8 cellular contexts compared by ENCODE assay signal in the genomic region with DNA sequence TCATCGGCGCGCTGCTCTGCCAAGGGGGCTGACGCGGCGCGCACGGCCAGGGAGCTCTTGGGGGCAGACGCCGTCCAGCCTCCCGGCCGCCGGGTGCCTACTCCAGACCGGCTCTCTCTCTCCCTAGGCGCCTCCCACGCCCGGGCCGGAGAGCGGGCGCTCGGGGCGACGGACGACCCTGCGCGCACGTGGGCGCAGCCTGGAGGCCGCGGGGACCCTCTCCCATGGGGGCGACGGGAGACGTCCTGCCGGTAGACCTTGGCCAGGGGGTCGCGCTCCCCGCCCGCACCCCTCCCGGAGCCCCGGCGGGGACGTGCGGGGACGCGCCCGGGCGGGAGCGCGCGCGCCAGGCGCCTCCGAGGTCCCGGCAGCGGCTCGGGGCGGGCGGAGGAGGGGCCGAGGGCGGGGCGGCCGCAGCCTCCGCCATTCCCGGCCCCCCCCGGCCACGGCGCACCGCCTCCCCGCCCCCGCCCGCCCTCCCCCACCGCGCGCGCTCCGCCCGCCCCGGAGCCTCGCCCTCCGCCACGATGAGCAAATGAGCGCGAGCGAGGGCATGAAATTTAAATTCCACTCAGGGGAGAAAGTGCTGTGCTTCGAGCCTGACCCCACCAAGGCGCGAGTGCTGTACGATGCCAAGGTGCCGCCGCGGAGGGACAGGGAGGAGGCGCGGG. TPM values are rescaled to one million over a fixed set of nuclear protein-coding genes. Genes with fewer than 3 reads are reported as not detected.
DNase-seq lines count a peak whose midpoint lies in the region; ATAC-seq and TF ChIP-seq lines count a peak whose summit lies in the region.

A gene with protein sequence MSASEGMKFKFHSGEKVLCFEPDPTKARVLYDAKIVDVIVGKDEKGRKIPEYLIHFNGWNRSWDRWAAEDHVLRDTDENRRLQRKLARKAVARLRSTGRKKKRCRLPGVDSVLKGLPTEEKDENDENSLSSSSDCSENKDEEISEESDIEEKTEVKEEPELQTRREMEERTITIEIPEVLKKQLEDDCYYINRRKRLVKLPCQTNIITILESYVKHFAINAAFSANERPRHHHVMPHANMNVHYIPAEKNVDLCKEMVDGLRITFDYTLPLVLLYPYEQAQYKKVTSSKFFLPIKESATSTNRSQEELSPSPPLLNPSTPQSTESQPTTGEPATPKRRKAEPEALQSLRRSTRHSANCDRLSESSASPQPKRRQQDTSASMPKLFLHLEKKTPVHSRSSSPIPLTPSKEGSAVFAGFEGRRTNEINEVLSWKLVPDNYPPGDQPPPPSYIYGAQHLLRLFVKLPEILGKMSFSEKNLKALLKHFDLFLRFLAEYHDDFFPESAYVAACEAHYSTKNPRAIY (plus strand): TSS at position 509 of the 671 bp plus-strand sequence. CDS start 27 bp downstream, at position 536.

- peak; percentile 37 for DNase-seq in DMS153 (lab: John Stamatoyannopoulos, UW)
- DNase-seq in DMS153 treated with DMSO at 0.1 percent for 48 hours (lab: John Stamatoyannopoulos, UW; ENCODE audit: unreplicated experiment): no peak
- peak; percentile 57 for DNase-seq in GM23338 (ENCODE audit: low spot score)
- peak; percentile 51 for DNase-seq in MM.1S
- DNase-seq in activated CD4-positive, alpha-beta T cell treated with anti-CD3 and anti-CD28 coated beads for 4 hours: peak; percentile 56 to 69
- peak; percentile 76 for DNase-seq in dermis blood vessel endothelial cell
- DNase-seq in left kidney (ENCODE audit: low read depth, low spot score): peak; percentile 85
- DNase-seq in stimulated activated CD4-positive, alpha-beta T cell treated with anti-CD3 and anti-CD28 coated beads, Interleukin-4, amount 100 ng/mL, for 1 hour: peak; percentile 67

- H4K20me1 ChIP-seq in GM23338 (replicated peaks; ENCODE audit: insufficient read depth): no peaks in the 10 kb centered on the region
- H4K20me1 ChIP-seq in MM.1S (ENCODE audit: insufficient read depth, low read length): no peaks in the 10 kb centered on the region

- H3F3A ChIP-seq in GM23338 (replicated peaks; ENCODE audit: low read depth) (no peaks in the 10 kb centered on the region), MM.1S (ENCODE audit: insufficient read depth, low read length) (peaks cover 17% of the 10 kb centered on the region)

- H3K4me1 ChIP-seq in GM23338 (ENCODE audit: insufficient read depth) (no peaks in the 10 kb centered on the region), MM.1S (ENCODE audit: low read length) (peaks cover 7% of the 10 kb centered on the region; the same call in 1 of the 2 replicates)

- no peaks in the 10 kb centered on the region for H3K36me3 ChIP-seq in GM23338 (ENCODE audit: insufficient read depth)
- H3K36me3 ChIP-seq in MM.1S (replicated peaks; ENCODE audit: insufficient read depth, low read length): no peaks in the 10 kb centered on the region

- H3K9me2 ChIP-seq in GM23338 (ENCODE audit: insufficient read depth): no peaks in the 10 kb centered on the region
- H3K9me2 ChIP-seq in MM.1S (replicated peaks; ENCODE audit: insufficient read depth, low read length): no peaks in the 10 kb centered on the region

- H3K27ac Mint-ChIP-seq in GM23338: peak within 1 kb of the TSS; percentile 87

- H2AFZ ChIP-seq in GM23338: peak within 1 kb of the TSS; percentile 80
- peak within 1 kb of the TSS; percentile 75 for H2AFZ ChIP-seq in MM.1S (ENCODE audit: low read length)

- no peaks in the 10 kb centered on the region for H3K9me3 Mint-ChIP-seq in GM23338

- peak within 1 kb of the TSS; percentile 75 for H3K4me3 ChIP-seq in GM23338
- peak within 1 kb of the TSS; percentile 96 for H3K4me3 ChIP-seq in MM.1S (ENCODE audit: low read length)

- H3K4me3 Mint-ChIP-seq in GM23338: peak within 1 kb of the TSS; percentile 93

- H3K9ac ChIP-seq in MM.1S (ENCODE audit: low read length): peak within 1 kb of the TSS; percentile 98

- H3K9me3 ChIP-seq in MM.1S (replicated peaks; ENCODE audit: insufficient read depth, low read length): no peaks in the 10 kb centered on the region

- H3K27me3 ChIP-seq in GM23338 (ENCODE audit: insufficient read depth) (peaks cover 13% of the 10 kb centered on the region; the same call in 1 of the 2 replicates), MM.1S (replicated peaks; ENCODE audit: insufficient read depth, low read length) (no peaks in the 10 kb centered on the region)

- H3K79me2 ChIP-seq in GM23338 (replicated peaks; ENCODE audit: insufficient read depth): no peaks in the 10 kb centered on the region
- peaks cover 14% of the 10 kb centered on the region for H3K79me2 ChIP-seq in MM.1S (ENCODE audit: low read length)

- H3K4me2 ChIP-seq in GM23338 (peak within 1 kb of the TSS; percentile 77), MM.1S (ENCODE audit: low read depth, low read length) (peak within 1 kb of the TSS; percentile 89)

- peaks cover 8% of the 10 kb centered on the region for H3K27me3 Mint-ChIP-seq in GM23338 (ENCODE audit: insufficient read depth, low read depth, poor library complexity)

- H3K36me3 Mint-ChIP-seq in GM23338 (ENCODE audit: low read depth): peaks cover 5% of the 10 kb centered on the region; the same call in 1 of the 3 replicates

- peak; percentile 69 for ATAC-seq in GM23338

- peaks cover 9% of the 10 kb centered on the region; the same call in 2 of the 3 replicates for H3K4me1 Mint-ChIP-seq in GM23338

- H3K27ac ChIP-seq in GM23338 (ENCODE audit: low read depth) (no peak within 1 kb of the TSS), MM.1S (ENCODE audit: low read length) (peak within 1 kb of the TSS; percentile 87)

- no peak for TF ChIP-seq CTCF in GM23338 (conservative IDR thresholded peaks at IDR 0.05; ENCODE audit: low read depth in 2 of 2)
- no peak for TF ChIP-seq CTCF in MM.1S (IDR thresholded peaks at IDR 0.05; ENCODE audit: low read length)

TF ChIP-seq in GM23338, 12 proteins besides CTCF, POLR2A, EP300 and RAD21:
- TF ChIP-seq EZH2phosphoT487 (IDR thresholded peaks at IDR 0.05; ENCODE audit: unreplicated experiment) (no peak), CREB1 (CRISPR knock-in tag; IDR thresholded peaks at IDR 0.05; ENCODE audit: low read depth) (no peak)

RNA-seq across cellular contexts. Expression of the gene that starts here (rescaled TPM):
- 13.9 and 15.9 TPM in 2 replicates for total RNA-seq in GM23338 (2014; rRNA removed; shearing (Covaris generic))
- polyA plus RNA-seq in GM23338 (2016; fragmentation: Nextera tagmentation; extraction: Ambion mirVana): 18.9 and 22.3 TPM in 2 replicates
- total RNA-seq in dermis blood vessel endothelial cell: 36.0 and 40.0 TPM in 2 replicates
